ENCODE assay signal across 22 cellular contexts in genomic region chr2:170190172-170190571, GRCh38. TPM values are rescaled to one million over a fixed set of nuclear protein-coding genes. Genes with fewer than 3 reads are reported as not detected.
DNase-seq lines count a peak whose midpoint lies in the region; ATAC-seq, FAIRE-seq and TF ChIP-seq lines count a peak whose summit lies in the region.
"Had no signal": no experiment of that assay in that cellular context is flagged by ENCODE, and none has a peak within 500 bp of the region (broad histone marks: within the 10 kb centered on the region; RNA-seq: fewer than 3 reads in every experiment).

No MANE protein-coding gene starts in this region.

- H3K9me3 Mint-ChIP-seq in stimulated activated naive CD8-positive, alpha-beta T cell treated with anti-CD3 and anti-CD28 coated beads, Interleukin-15, amount 100 ng/mL, for 72 hours = peaks cover 18 to 48% of the 10 kb centered on the region in 2 donors
- peaks cover 32% of the 10 kb centered on the region for H3K9me3 Mint-ChIP-seq in stimulated activated memory B cell treated with anti-CD40 and anti-IgM and Interleukin-4, amounts not matched to agents 10 μg/mL and 1 μg/mL and 100 μg/mL, for 72 hours

- H3K27ac Mint-ChIP-seq in stimulated activated naive CD8-positive, alpha-beta T cell treated with anti-CD3 and anti-CD28 coated beads, Interleukin-15, amount 100 ng/mL, for 72 hours = no peak overlapping the region
- H3K27ac Mint-ChIP-seq in stimulated activated memory B cell treated with anti-CD40 and anti-IgM and Interleukin-4, amounts not matched to agents 10 μg/mL and 1 μg/mL and 100 μg/mL, for 72 hours = no peak overlapping the region
- H3K27ac Mint-ChIP-seq: CD14-positive monocyte, GM23338, HFFc6, IgD-negative memory B cell had no signal

- H3K4me1 ChIP-seq in foreskin keratinocyte = peaks cover 11% of the 10 kb centered on the region
- H3K4me1 ChIP-seq: BLaER1 had no signal

- H3K36me3 ChIP-seq in bronchial epithelial cell (ENCODE audit: control insufficient read depth, insufficient read depth, low read length) = no peaks in the 10 kb centered on the region
- H3K36me3 ChIP-seq: BLaER1 had no signal

- no peak for DNase-seq in stimulated activated naive CD8-positive, alpha-beta T cell treated with anti-CD3 and anti-CD28 coated beads, Interleukin-15, Interleukin-2, amounts not matched to agents 100 U/mL and 50 U/mL, for 24 hours
- no peak for DNase-seq in stimulated activated naive CD8-positive, alpha-beta T cell treated with anti-CD3 and anti-CD28 coated beads, Interleukin-15, amount 100 ng/mL, for 72 hours
- peak; percentile 41 for DNase-seq in bronchial epithelial cell (ENCODE audit: low read depth)
- peak; percentile 13 to 34 for DNase-seq in foreskin keratinocyte
- DNase-seq in NCI-H1694 treated with DMSO at 0.1 percent for 48 hours (lab: John Stamatoyannopoulos, UW) = no peak
- no peak for DNase-seq in superior temporal gyrus (ENCODE audit: extremely low spot score)
- DNase-seq: 8988T; CD4-positive, alpha-beta memory T cell; DMS153; DMS79; GDM1; H7; HFFc6 had no signal

- ATAC-seq in stimulated activated naive CD8-positive, alpha-beta T cell treated with anti-CD3 and anti-CD28 coated beads, Interleukin-15, Interleukin-2, amounts not matched to agents 100 U/mL and 50 U/mL, for 24 hours = peak; percentile 14
- ATAC-seq in stimulated activated naive CD8-positive, alpha-beta T cell treated with anti-CD3 and anti-CD28 coated beads, Interleukin-15, amount 100 ng/mL, for 72 hours = no peak
- ATAC-seq in foreskin keratinocyte (peak; percentile 74), GM19324 (IDR thresholded peaks at IDR 0.05; ENCODE audit: low FRiP score, unreplicated experiment) (no peak)
- ATAC-seq in stimulated activated memory B cell treated with anti-CD40 and anti-IgM and Interleukin-4, amounts not matched to agents 10 μg/mL and 1 μg/mL and 100 μg/mL, for 72 hours = peak; percentile 31
- ATAC-seq: GM23338, HepG2 had no signal

- TF ChIP-seq CTCF in bronchial epithelial cell (IDR thresholded peaks at IDR 0.05; ENCODE audit: insufficient read depth, low read length, severe bottlenecking) = no peak
- no peak for TF ChIP-seq CTCF in foreskin keratinocyte (conservative IDR thresholded peaks at IDR 0.05)

- no peaks in the 10 kb centered on the region for H3K4me1 Mint-ChIP-seq in stimulated activated naive CD8-positive, alpha-beta T cell treated with anti-CD3 and anti-CD28 coated beads, Interleukin-15, amount 100 ng/mL, for 72 hours
- no peaks in the 10 kb centered on the region for H3K4me1 Mint-ChIP-seq in stimulated activated memory B cell treated with anti-CD40 and anti-IgM and Interleukin-4, amounts not matched to agents 10 μg/mL and 1 μg/mL and 100 μg/mL, for 72 hours
- H3K4me1 Mint-ChIP-seq: CD14-positive monocyte; CD4-positive, alpha-beta memory T cell; IgD-negative memory B cell had no signal

- no peak overlapping the region for H3K4me3 ChIP-seq in bronchial epithelial cell (ENCODE audit: low read depth, low read length)
- H3K4me3 ChIP-seq: BLaER1, GM23338 had no signal

- FAIRE-seq in bronchial epithelial cell (lab: Jason Lieb, UNC) = no peak
- FAIRE-seq: GM19239, HepG2 had no signal

- H3K27ac ChIP-seq in foreskin keratinocyte = no peak overlapping the region
- H3K27ac ChIP-seq: BLaER1 had no signal

- H3K27me3 Mint-ChIP-seq in stimulated activated naive CD8-positive, alpha-beta T cell treated with anti-CD3 and anti-CD28 coated beads, Interleukin-15, amount 100 ng/mL, for 72 hours = peaks cover 29% of the 10 kb centered on the region
- H3K27me3 Mint-ChIP-seq in stimulated activated memory B cell treated with anti-CD40 and anti-IgM and Interleukin-4, amounts not matched to agents 10 μg/mL and 1 μg/mL and 100 μg/mL, for 72 hours = peaks cover 12% of the 10 kb centered on the region

- H3K36me3 Mint-ChIP-seq in stimulated activated memory B cell treated with anti-CD40 and anti-IgM and Interleukin-4, amounts not matched to agents 10 μg/mL and 1 μg/mL and 100 μg/mL, for 72 hours = peaks cover 4% of the 10 kb centered on the region
- H3K36me3 Mint-ChIP-seq: CD14-positive monocyte; CD4-positive, alpha-beta memory T cell had no signal

- no peak overlapping the region for H3K4me3 Mint-ChIP-seq in stimulated activated naive CD8-positive, alpha-beta T cell treated with anti-CD3 and anti-CD28 coated beads, Interleukin-15, amount 100 ng/mL, for 72 hours
- H3K4me3 Mint-ChIP-seq in stimulated activated memory B cell treated with anti-CD40 and anti-IgM and Interleukin-4, amounts not matched to agents 10 μg/mL and 1 μg/mL and 100 μg/mL, for 72 hours = no peak overlapping the region
- H3K4me3 Mint-ChIP-seq: CD14-positive monocyte; CD4-positive, alpha-beta memory T cell; GM23338; HFFc6; IgD-negative memory B cell had no signal

- H3K27me3 ChIP-seq in bronchial epithelial cell (ENCODE audit: control insufficient read depth, insufficient read depth, low read length) = no peaks in the 10 kb centered on the region
- H3K27me3 ChIP-seq in foreskin keratinocyte = no peaks in the 10 kb centered on the region
- H3K27me3 ChIP-seq: BLaER1 had no signal

RNA-seq across cellular contexts. Expression of gene MYO3B, which starts 12.2 kb away (rescaled TPM):
- total RNA-seq in bronchial epithelial cell (under 0.01 and 0.77 TPM in 2 replicates), foreskin keratinocyte (2.6 and 2.8 TPM in 2 replicates)
- 0.54 and 0.75 TPM in 2 replicates for polyA plus RNA-seq in foreskin keratinocyte
- total RNA-seq: CD4-positive, alpha-beta memory T cell; Daoy; HepG2; HFFc6 had no signal
- polyA plus RNA-seq: CD14-positive monocyte; CD4-positive, alpha-beta memory T cell; GM23338 had no signal

Comparison
In these comparisons a context has a peak if more than half of its experiments do, and no peak if none do; other contexts are left out.
1. ATAC-seq: peak in stimulated activated naive CD8-positive, alpha-beta T cell treated with anti-CD3 and anti-CD28 coated beads, Interleukin-15, Interleukin-2, amounts not matched to agents 100 U/mL and 50 U/mL, for 24 hours (single experiment), foreskin keratinocyte (single experiment) and stimulated activated memory B cell treated with anti-CD40 and anti-IgM and Interleukin-4, amounts not matched to agents 10 μg/mL and 1 μg/mL and 100 μg/mL, for 72 hours (single experiment); none in stimulated activated naive CD8-positive, alpha-beta T cell treated with anti-CD3 and anti-CD28 coated beads, Interleukin-15, amount 100 ng/mL, for 72 hours (single experiment) and GM19324 (single experiment).
2. DNase-seq: peak in bronchial epithelial cell (single experiment) and foreskin keratinocyte (2 of 2); none in stimulated activated naive CD8-positive, alpha-beta T cell treated with anti-CD3 and anti-CD28 coated beads, Interleukin-15, Interleukin-2, amounts not matched to agents 100 U/mL and 50 U/mL, for 24 hours (single experiment), stimulated activated naive CD8-positive, alpha-beta T cell treated with anti-CD3 and anti-CD28 coated beads, Interleukin-15, amount 100 ng/mL, for 72 hours (0 of 2), NCI-H1694 treated with DMSO at 0.1 percent for 48 hours (single experiment) and superior temporal gyrus (single experiment).